Comparison of ENCODE assay signal across 14 cellular contexts in the genomic region with DNA sequence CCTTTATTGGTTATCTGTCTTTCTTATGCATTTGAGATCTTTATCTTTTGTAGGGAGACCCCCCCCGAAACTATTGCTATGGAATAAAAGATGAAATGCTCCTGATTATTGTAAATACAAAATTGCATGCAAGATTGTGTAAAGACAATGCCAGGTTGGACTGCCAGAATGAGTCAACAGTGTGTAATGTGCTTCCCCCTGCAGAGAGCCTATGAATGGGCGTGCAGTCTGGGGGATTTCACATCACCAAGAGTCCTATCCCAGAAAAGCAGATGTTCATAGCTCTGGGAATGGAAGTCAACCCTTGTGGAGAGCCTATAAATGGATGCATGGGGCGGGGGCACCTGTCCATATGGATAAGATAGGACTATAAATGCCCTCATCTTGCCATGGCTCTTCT.
"Had no signal": no experiment of that assay in that cellular context is flagged by ENCODE, and none has a peak within 500 bp of the region (broad histone marks: within the 10 kb centered on the region; RNA-seq: fewer than 3 reads in every experiment).

No MANE protein-coding gene starts in this region.

- ATAC-seq: activated CD8-positive, alpha-beta memory T cell treated with anti-CD3 and anti-CD28 coated beads, Interleukin-2, amount 10 ng/mL, durations not matched to agents 7 days and 5 days; left lung had no signal

- DNase-seq: activated CD4-positive, alpha-beta T cell treated with anti-CD3 and anti-CD28 coated beads, Interleukin-2, amount 50 U/mL, for 48 hours; activated CD4-positive, CD25-positive, alpha-beta regulatory T cell treated with anti-CD3 and anti-CD28 coated beads, Interleukin-2, amount 50 U/mL, for 72 hours; activated CD8-positive, alpha-beta memory T cell treated with anti-CD3 and anti-CD28 coated beads, Interleukin-2, amount 10 ng/mL, durations not matched to agents 7 days and 5 days; activated effector memory CD4-positive, alpha-beta T cell treated with Interleukin-2 at 50 U/mL for 16 hours; activated T-cell treated with anti-CD3 and anti-CD28 coated beads, Interleukin-2, amount 50 U/mL, for 24 hours; amniotic stem cell; colonic mucosa; effector CD4-positive, alpha-beta T cell; immature natural killer cell; left lung; ovary; stimulated activated CD4-positive, alpha-beta T cell treated with anti-CD3 and anti-CD28 coated beads, Interleukin-4, amount 100 ng/mL, for 1 hour; T-helper 9 cell had no signal

- H3K27ac ChIP-seq: cardiac muscle cell, colonic mucosa, left lung, ovary had no signal

- H3K4me1 ChIP-seq: colonic mucosa, left lung had no signal

- H3K4me3 ChIP-seq: cardiac muscle cell, colonic mucosa, left lung, ovary had no signal

- H3K9me3 ChIP-seq: colonic mucosa, ovary had no signal
